Comparison of ENCODE assay signal across 9 cellular contexts in genomic region chr1:226425431-226426031, GRCh38. TPM values are rescaled to one million over a fixed set of nuclear protein-coding genes. Genes with fewer than 3 reads are reported as not detected.
DNase-seq lines count a peak whose midpoint lies in the region; ATAC-seq and TF ChIP-seq lines count a peak whose summit lies in the region.
"Had no signal": no experiment of that assay in that cellular context is flagged by ENCODE, and none has a peak within 500 bp of the region (broad histone marks: within the 10 kb centered on the region; RNA-seq: fewer than 3 reads in every experiment).

No MANE protein-coding gene starts in this region.

- no peak for DNase-seq in GM06990 (ENCODE audit: extremely low read depth, insufficient read length)
- no peak for DNase-seq in activated T-cell treated with anti-CD3 and anti-CD28 coated beads, Interleukin-2, amount 50 U/mL, for 4 hours
- no peak for DNase-seq in neural progenitor cell (ENCODE audit: low spot score)
- no peak for DNase-seq in SK-N-SH
- no peak for DNase-seq in glomerular visceral epithelial cell (ENCODE audit: extremely low spot score)
- no peak for DNase-seq in KBM-7
- DNase-seq: NCI-H1694 had no signal

- H4K20me1 ChIP-seq in Loucy (ENCODE audit: insufficient read depth, low read length, poor library complexity, severe bottlenecking) (no peaks in the 10 kb centered on the region), neural progenitor cell (ENCODE audit: low read depth) (no peaks in the 10 kb centered on the region), SK-N-SH (ENCODE audit: insufficient read depth) (no peaks in the 10 kb centered on the region)

- POLR2A ChIA-PET in SK-N-SH (lab: Yijun Ruan, JAX): no interaction called here

- H2AFZ ChIP-seq in Loucy (ENCODE audit: low read length) (no peak overlapping the region), neural progenitor cell (replicated peaks) (no peak overlapping the region), SK-N-SH (ENCODE audit: low read depth) (no peak overlapping the region)

- peak overlapping the region; percentile 75 for H3K9ac ChIP-seq in Loucy (ENCODE audit: low read depth, low read length, poor library complexity, severe bottlenecking)
- H3K9ac ChIP-seq in neural progenitor cell: no peak overlapping the region
- H3K9ac ChIP-seq in SK-N-SH: no peak overlapping the region

- H3K27ac ChIP-seq in neural progenitor cell: no peak overlapping the region
- no peak overlapping the region for H3K27ac ChIP-seq in SK-N-SH (ENCODE audit: low read depth in 2 of 2, low read length in 1 of 2)

- peak overlapping the region; percentile 78 for H3K4me3 Mint-ChIP-seq in activated T-cell treated with anti-CD3 and anti-CD28 coated beads, Interleukin-2, amount 50 U/mL, for 4 hours
- H3K4me3 Mint-ChIP-seq in neural progenitor cell: no peak overlapping the region

- H3K4me1 Mint-ChIP-seq in activated T-cell treated with anti-CD3 and anti-CD28 coated beads, Interleukin-2, amount 50 U/mL, for 4 hours (ENCODE audit: low read depth): peaks cover 23% of the 10 kb centered on the region
- peaks cover 13% of the 10 kb centered on the region for H3K4me1 Mint-ChIP-seq in neural progenitor cell

- in situ Hi-C loops in KBM-7 (cut with MboI; ENCODE audit: low pct_unique_long_range_greater_than_20kb, low sequenced_read_pairs): no loop called here

- H3K9me3 ChIP-seq in Loucy (ENCODE audit: insufficient read depth, low read depth, low read length) (no peaks in the 10 kb centered on the region), neural progenitor cell (ENCODE audit: low read depth) (no peaks in the 10 kb centered on the region), SK-N-SH (no peaks in the 10 kb centered on the region)

- TF ChIP-seq RAD21 in SK-N-SH (IDR thresholded peaks at IDR 0.05; ENCODE audit: low read length): no peak

- H3K4me3 ChIP-seq in GM06990 (replicated peaks; ENCODE audit: low read depth, low read length) (peak overlapping the region; percentile 2; the same call in 1 of the 2 replicates), Loucy (ENCODE audit: low read length, poor library complexity, severe bottlenecking) (peak overlapping the region; percentile 74), neural progenitor cell (no peak overlapping the region), SK-N-SH (ENCODE audit: low read depth in 2 of 2, low read length in 1 of 2) (no peak overlapping the region)

- H3K27me3 ChIP-seq in GM06990 (replicated peaks; ENCODE audit: control insufficient read depth, insufficient read depth, low read length): no peaks in the 10 kb centered on the region
- H3K27me3 ChIP-seq in Loucy (ENCODE audit: insufficient read depth, low read length, poor library complexity, severe bottlenecking): no peaks in the 10 kb centered on the region
- H3K27me3 ChIP-seq in neural progenitor cell: no peaks in the 10 kb centered on the region
- no peaks in the 10 kb centered on the region for H3K27me3 ChIP-seq in SK-N-SH (ENCODE audit: insufficient read depth)

- CTCF ChIA-PET in SK-N-SH (lab: Yijun Ruan, JAX): interaction anchor here (0.6 to 10.5 kb wide), 21 partner anchors 8 to 403 kb away, joined by 3 to 82 read pairs (median 4); partner anchors contain the start of genes PARP1 and STUM

- peak; percentile 51 to 60 for ATAC-seq in activated T-cell treated with anti-CD3 and anti-CD28 coated beads, Interleukin-2, amount 50 U/mL, for 4 hours
- ATAC-seq in HG03097 (IDR thresholded peaks at IDR 0.05; ENCODE audit: low FRiP score, unreplicated experiment): no peak

- H3K9me2 ChIP-seq in Loucy (replicated peaks; ENCODE audit: low read depth, low read length): no peaks in the 10 kb centered on the region
- H3K9me2 ChIP-seq in SK-N-SH: no peaks in the 10 kb centered on the region

- H3K36me3 ChIP-seq in GM06990 (ENCODE audit: control insufficient read depth, insufficient read depth, low read length) (no peaks in the 10 kb centered on the region), Loucy (ENCODE audit: insufficient read depth, low read length) (no peaks in the 10 kb centered on the region), neural progenitor cell (no peaks in the 10 kb centered on the region), SK-N-SH (replicated peaks in 1 of 2; ENCODE audit: control insufficient read depth in 1 of 2, insufficient read depth in 2 of 2, low read length in 1 of 2) (no peaks in the 10 kb centered on the region)

- no peaks in the 10 kb centered on the region for H3K36me3 Mint-ChIP-seq in activated T-cell treated with anti-CD3 and anti-CD28 coated beads, Interleukin-2, amount 50 U/mL, for 4 hours (ENCODE audit: insufficient read depth)
- H3K36me3 Mint-ChIP-seq in neural progenitor cell: no peaks in the 10 kb centered on the region

- H3K4me2 ChIP-seq in Loucy (ENCODE audit: low read depth, low read length, poor library complexity, severe bottlenecking): peak overlapping the region; percentile 86
- no peak overlapping the region for H3K4me2 ChIP-seq in neural progenitor cell
- H3K4me2 ChIP-seq in SK-N-SH: no peak overlapping the region

- H3K79me2 ChIP-seq in Loucy (ENCODE audit: insufficient read depth, low read length): no peaks in the 10 kb centered on the region
- no peaks in the 10 kb centered on the region for H3K79me2 ChIP-seq in neural progenitor cell (ENCODE audit: low read depth)
- no peaks in the 10 kb centered on the region for H3K79me2 ChIP-seq in SK-N-SH (ENCODE audit: insufficient read depth)

- H3K4me1 ChIP-seq in Loucy (ENCODE audit: insufficient read depth, low read length, poor library complexity, severe bottlenecking): peaks cover 46% of the 10 kb centered on the region
- H3K4me1 ChIP-seq in neural progenitor cell: peaks cover 17% of the 10 kb centered on the region
- peaks cover 0 to 6% of the 10 kb centered on the region in 2 experiments; a peak in 2 of 4 replicates for H3K4me1 ChIP-seq in SK-N-SH (ENCODE audit: control insufficient read depth in 1 of 2, insufficient read depth in 2 of 2, low read depth in 1 of 2, low read length in 1 of 2)

- peaks cover 15% of the 10 kb centered on the region for H3F3A ChIP-seq in Loucy (ENCODE audit: low read depth)
- no peaks in the 10 kb centered on the region for H3F3A ChIP-seq in neural progenitor cell (ENCODE audit: low read depth)
- no peaks in the 10 kb centered on the region for H3F3A ChIP-seq in SK-N-SH (replicated peaks; ENCODE audit: insufficient read depth)

- TF ChIP-seq CTCF in GM06990 (IDR thresholded peaks at IDR 0.05; ENCODE audit: insufficient read depth, low read length, poor library complexity, severe bottlenecking): no peak
- no peak for TF ChIP-seq CTCF in Loucy (conservative IDR thresholded peaks at IDR 0.05; ENCODE audit: low read length)
- no peak for TF ChIP-seq CTCF in neural progenitor cell (IDR thresholded peaks at IDR 0.05)
- no peak for TF ChIP-seq CTCF in SK-N-SH (IDR thresholded peaks at IDR 0.05)

- H3K9me3 Mint-ChIP-seq in activated T-cell treated with anti-CD3 and anti-CD28 coated beads, Interleukin-2, amount 50 U/mL, for 4 hours: no peaks in the 10 kb centered on the region
- H3K9me3 Mint-ChIP-seq in neural progenitor cell: no peaks in the 10 kb centered on the region

- peak overlapping the region; percentile 42 for H3K27ac Mint-ChIP-seq in neural progenitor cell

- H3K27me3 Mint-ChIP-seq in activated T-cell treated with anti-CD3 and anti-CD28 coated beads, Interleukin-2, amount 50 U/mL, for 4 hours (ENCODE audit: low read depth): no peaks in the 10 kb centered on the region
- peaks cover 9% of the 10 kb centered on the region for H3K27me3 Mint-ChIP-seq in neural progenitor cell (ENCODE audit: insufficient read depth, low read depth)

- no peak for TF ChIP-seq EP300 in SK-N-SH (IDR thresholded peaks at IDR 0.05; ENCODE audit: borderline replicate concordance in 1 of 2, low read depth in 1 of 2, low read length in 1 of 2)

- WGBS in SK-N-SH (ENCODE audit: low lambda C conversion rate): 79% methylated on average over 17 of the region's 24 CpGs

TF ChIP-seq in SK-N-SH, 30 proteins besides CTCF, POLR2A, EP300 and RAD21:
- TF ChIP-seq TEAD4 (IDR thresholded peaks at IDR 0.05; ENCODE audit: borderline replicate concordance, insufficient read depth) (no peak), JUND (IDR thresholded peaks at IDR 0.05) (no peak), ZBTB33 (IDR thresholded peaks at IDR 0.05; ENCODE audit: borderline replicate concordance, low read depth) (no peak), RXRA (IDR thresholded peaks at IDR 0.05; ENCODE audit: borderline replicate concordance, low read depth) (no peak)

RNA-seq across cellular contexts. Expression of gene PARP1, which starts 17.6 kb away (rescaled TPM):
- 100 to 1,000 TPM; 209 to 218 (median 213) TPM for total RNA-seq in activated T-cell treated with anti-CD3 and anti-CD28 coated beads, Interleukin-2, amount 50 U/mL, for 4 hours
- 237 and 345 TPM in 2 replicates for total RNA-seq in neural progenitor cell (ENCODE audit: low replicate concordance)
- 187 and 239 TPM in 2 replicates for polyA plus RNA-seq in SK-N-SH (2012; rRNA removed)
- 134 and 183 TPM in 2 replicates for polyA plus RNA-seq in SK-N-SH (2012; cell fraction: cytosol; rRNA removed)
- polyA plus RNA-seq in SK-N-SH (2012; cell fraction: nucleus; rRNA removed): 167 and 228 TPM in 2 replicates

Comparison
In these comparisons a context has a peak if more than half of its experiments do, and no peak if none do; other contexts are left out.
1. H3K4me3 ChIP-seq: peak in GM06990 (single experiment) and Loucy (single experiment); none in neural progenitor cell (single experiment) and SK-N-SH (0 of 2).